ENCODE assay signal across 13 cellular contexts in the genomic region with DNA sequence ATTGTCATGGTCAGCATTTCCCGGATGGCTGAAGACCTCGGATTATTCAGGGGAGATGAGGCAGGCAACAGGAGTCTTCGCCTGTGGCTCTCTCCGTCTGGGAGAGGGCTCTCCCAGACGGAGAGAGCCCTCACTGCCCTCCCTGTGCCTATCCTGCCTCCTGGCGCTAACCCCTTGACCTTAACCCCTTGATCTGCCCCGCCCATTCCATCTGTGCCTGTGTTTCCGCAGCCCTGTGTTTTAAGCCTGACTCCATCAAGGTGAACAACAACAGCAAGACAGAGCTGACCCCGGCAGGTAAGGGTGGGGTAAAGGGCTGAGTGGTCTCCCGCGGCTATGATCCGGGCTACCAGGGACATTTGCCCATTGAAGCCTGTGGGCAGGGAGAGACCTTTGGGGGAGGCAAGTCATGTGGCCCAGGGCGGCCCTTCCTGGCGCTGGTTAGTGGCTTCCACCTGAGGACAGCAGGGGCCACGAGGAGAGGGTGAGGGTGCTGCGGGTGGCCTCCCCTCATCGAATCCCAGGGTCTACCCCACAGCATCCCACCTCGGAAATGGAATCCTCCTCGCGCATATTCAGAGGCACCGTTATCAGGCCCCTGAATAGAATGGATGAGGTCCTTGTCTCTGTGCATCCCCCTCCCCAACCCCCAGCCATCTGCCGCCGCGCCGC. TPM values are rescaled to one million over a fixed set of nuclear protein-coding genes. Genes with fewer than 3 reads are reported as not detected.
DNase-seq lines count a peak whose midpoint lies in the region; ATAC-seq and TF ChIP-seq lines count a peak whose summit lies in the region.
"Had no signal": no experiment of that assay in that cellular context is flagged by ENCODE, and none has a peak within 500 bp of the region (broad histone marks: within the 10 kb centered on the region; RNA-seq: fewer than 3 reads in every experiment).

No MANE protein-coding gene starts in this region.

- H3K27me3 ChIP-seq in lower lobe of right lung (ENCODE audit: low read depth): peaks cover 72% of the 10 kb centered on the region
- H3K27me3 ChIP-seq in transverse colon: peaks cover 49% of the 10 kb centered on the region

- intact Hi-C loops in lower lobe of right lung (cut with DNase I): no loop called here
- intact Hi-C loops in transverse colon (cut with DNase I; ENCODE audit: low total_unique reads): no loop called here

- H3K9me3 Mint-ChIP-seq in activated naive CD4-positive, alpha-beta T cell treated with anti-CD3 and anti-CD28 coated beads, Interleukin-2, amount 50 U/mL, for 24 hours: no peaks in the 10 kb centered on the region
- H3K9me3 Mint-ChIP-seq in activated naive CD4-positive, alpha-beta T cell treated with anti-CD3 and anti-CD28 coated beads, Interleukin-2, amount 50 U/mL, for 72 hours: no peaks in the 10 kb centered on the region
- H3K9me3 Mint-ChIP-seq in activated naive CD8-positive, alpha-beta T cell treated with anti-CD3 and anti-CD28 coated beads, Interleukin-2, amount 50 U/mL, for 24 hours: no peaks in the 10 kb centered on the region

- no peak for TF ChIP-seq EP300 in transverse colon (IDR thresholded peaks at IDR 0.05; ENCODE audit: low read depth)

- no peak for ATAC-seq in activated naive CD4-positive, alpha-beta T cell treated with anti-CD3 and anti-CD28 coated beads, Interleukin-2, amount 50 U/mL, for 72 hours
- ATAC-seq in activated naive CD8-positive, alpha-beta T cell treated with anti-CD3 and anti-CD28 coated beads, Interleukin-2, amount 50 U/mL, for 24 hours: no peak
- ATAC-seq in lower lobe of right lung: no peak
- no peak for ATAC-seq in GM21390 (IDR thresholded peaks at IDR 0.05; ENCODE audit: unreplicated experiment)

- H3K4me1 ChIP-seq in lower lobe of right lung (peaks cover 15% of the 10 kb centered on the region), transverse colon (peaks cover 9 to 37% (median 20%) of the 10 kb centered on the region in 4 donors)

- H3K9me3 ChIP-seq in lower lobe of right lung (no peaks in the 10 kb centered on the region), transverse colon (no peaks in the 10 kb centered on the region)
- H3K9me3 ChIP-seq: sigmoid colon had no signal

- peaks cover 45% of the 10 kb centered on the region for H3K27me3 Mint-ChIP-seq in activated naive CD4-positive, alpha-beta T cell treated with anti-CD3 and anti-CD28 coated beads, Interleukin-2, amount 50 U/mL, for 24 hours
- peaks cover 59% of the 10 kb centered on the region for H3K27me3 Mint-ChIP-seq in activated naive CD8-positive, alpha-beta T cell treated with anti-CD3 and anti-CD28 coated beads, Interleukin-2, amount 50 U/mL, for 24 hours

- WGBS in transverse colon (ENCODE audit: low coverage in 1 of 2), 2 donors: 30 to 45% methylated on average over 13 to 25 of the region's 25 CpGs

- DNase-seq in activated naive CD4-positive, alpha-beta T cell treated with anti-CD3 and anti-CD28 coated beads, Interleukin-2, amount 50 U/mL, for 72 hours (ENCODE audit: low spot score in 2 of 2): no peak
- DNase-seq in activated naive CD8-positive, alpha-beta T cell treated with anti-CD3 and anti-CD28 coated beads, Interleukin-2, amount 50 U/mL, for 24 hours: no peak
- DNase-seq in lower lobe of right lung (no peak), transverse colon (no peak), NOMO-1 treated with DMSO at 0.1 percent for 48 hours (lab: John Stamatoyannopoulos, UW; ENCODE audit: unreplicated experiment) (no peak), NCI-H1436 treated with DMSO at 0.1 percent for 48 hours (lab: John Stamatoyannopoulos, UW) (no peak)
- DNase-seq: NCI-H146; sigmoid colon; stimulated activated CD8-positive, alpha-beta memory T cell treated with anti-CD3 and anti-CD28 coated beads, Interleukin-4, amount 100 ng/mL, for 48 hours had no signal

- H3K4me1 Mint-ChIP-seq in activated naive CD4-positive, alpha-beta T cell treated with anti-CD3 and anti-CD28 coated beads, Interleukin-2, amount 50 U/mL, for 24 hours: peaks cover 22% of the 10 kb centered on the region
- H3K4me1 Mint-ChIP-seq in activated naive CD8-positive, alpha-beta T cell treated with anti-CD3 and anti-CD28 coated beads, Interleukin-2, amount 50 U/mL, for 24 hours: peaks cover 15% of the 10 kb centered on the region

- no peak for TF ChIP-seq POLR2A in transverse colon (IDR thresholded peaks at IDR 0.05)

- H3K36me3 Mint-ChIP-seq in activated naive CD4-positive, alpha-beta T cell treated with anti-CD3 and anti-CD28 coated beads, Interleukin-2, amount 50 U/mL, for 24 hours: no peaks in the 10 kb centered on the region
- H3K36me3 Mint-ChIP-seq in activated naive CD4-positive, alpha-beta T cell treated with anti-CD3 and anti-CD28 coated beads, Interleukin-2, amount 50 U/mL, for 72 hours: no peaks in the 10 kb centered on the region
- H3K36me3 Mint-ChIP-seq in activated naive CD8-positive, alpha-beta T cell treated with anti-CD3 and anti-CD28 coated beads, Interleukin-2, amount 50 U/mL, for 24 hours (ENCODE audit: low read depth): no peaks in the 10 kb centered on the region

- H3K27ac ChIP-seq in lower lobe of right lung: no peak overlapping the region
- H3K27ac ChIP-seq in transverse colon: peak overlapping the region in 3 of 4 donors; percentile 14 to 83 (median 82)
- H3K27ac ChIP-seq: HL-60, sigmoid colon, WERI-Rb-1 had no signal

- no peak for TF ChIP-seq CTCF in lower lobe of right lung (IDR thresholded peaks at IDR 0.05)
- TF ChIP-seq CTCF in transverse colon (IDR thresholded peaks at IDR 0.05): peak in 1 of 5 experiments; percentile 40

- H3K4me3 Mint-ChIP-seq in activated naive CD4-positive, alpha-beta T cell treated with anti-CD3 and anti-CD28 coated beads, Interleukin-2, amount 50 U/mL, for 24 hours: peak overlapping the region; percentile 86
- peak overlapping the region; percentile 56 for H3K4me3 Mint-ChIP-seq in activated naive CD8-positive, alpha-beta T cell treated with anti-CD3 and anti-CD28 coated beads, Interleukin-2, amount 50 U/mL, for 24 hours

- H3K27ac Mint-ChIP-seq in activated naive CD4-positive, alpha-beta T cell treated with anti-CD3 and anti-CD28 coated beads, Interleukin-2, amount 50 U/mL, for 24 hours: no peak overlapping the region
- no peak overlapping the region for H3K27ac Mint-ChIP-seq in activated naive CD4-positive, alpha-beta T cell treated with anti-CD3 and anti-CD28 coated beads, Interleukin-2, amount 50 U/mL, for 72 hours
- no peak overlapping the region for H3K27ac Mint-ChIP-seq in activated naive CD8-positive, alpha-beta T cell treated with anti-CD3 and anti-CD28 coated beads, Interleukin-2, amount 50 U/mL, for 24 hours

- in situ Hi-C loops in transverse colon (cut with MboI; ENCODE audit: low pct_ligation_motif_present in 1 of 4, low pct_unique_long_range_greater_than_20kb in 1 of 4, low sequenced_read_pairs in 3 of 4): no loop called here

- H3K36me3 ChIP-seq in lower lobe of right lung (no peaks in the 10 kb centered on the region), transverse colon (no peaks in the 10 kb centered on the region)
- H3K36me3 ChIP-seq: sigmoid colon, WERI-Rb-1 had no signal

- peak overlapping the region; percentile 44 for H3K4me3 ChIP-seq in lower lobe of right lung
- peak overlapping the region in 3 of 4 donors; percentile 0 to 46 (median 44) for H3K4me3 ChIP-seq in transverse colon

RNA-seq across cellular contexts. Expression of gene MUC12, which starts 4.2 kb away (rescaled TPM):
- under 1 TPM; 0.34 to 0.41 TPM for total RNA-seq in activated naive CD4-positive, alpha-beta T cell treated with anti-CD3 and anti-CD28 coated beads, Interleukin-2, amount 50 U/mL, for 72 hours
- total RNA-seq in lower lobe of right lung (1.2 TPM), transverse colon (1,000 to 10,000 TPM in 1 of 4 donors, 100 to 1,000 TPM in 2, 10 to 100 TPM in 1; 90.2 to 2,095 (median 445) TPM)

RNA-seq across cellular contexts. Expression of gene MUC3A, which starts 15.9 kb away (rescaled TPM):
- total RNA-seq in activated naive CD4-positive, alpha-beta T cell treated with anti-CD3 and anti-CD28 coated beads, Interleukin-2, amount 50 U/mL, for 72 hours: under 1 TPM in 1 of 2 donors, not detected in 1; 0.31 TPM
- total RNA-seq in lower lobe of right lung (1.7 TPM), transverse colon (100 to 1,000 TPM in 1 of 4 donors, 10 to 100 TPM in 3; 11.7 to 233 (median 64.7) TPM)

RNA-seq across cellular contexts. Expression of gene MUC17, which starts 54.7 kb away (rescaled TPM):
- not detected for total RNA-seq in activated naive CD4-positive, alpha-beta T cell treated with anti-CD3 and anti-CD28 coated beads, Interleukin-2, amount 50 U/mL, for 72 hours
- total RNA-seq in lower lobe of right lung (not detected), transverse colon (100 to 1,000 TPM in 1 of 4 donors, 10 to 100 TPM in 2, under 1 TPM in 1; 0.80 to 102 (median 20.0) TPM)

Comparison
In these comparisons a context has a peak if more than half of its experiments do, and no peak if none do; other contexts are left out.
1. RNA of gene MUC12, which starts 4.2 kb away (total RNA-seq): 90.2 to 2,095 TPM in transverse colon; 1.2 TPM in lower lobe of right lung (single experiment) and 0.34 to 0.41 TPM in activated naive CD4-positive, alpha-beta T cell treated with anti-CD3 and anti-CD28 coated beads, Interleukin-2, amount 50 U/mL, for 72 hours; every median in the first group is over 10 times any median in the second.